ENCODE assay signal across 16 cellular contexts in the genomic region with DNA sequence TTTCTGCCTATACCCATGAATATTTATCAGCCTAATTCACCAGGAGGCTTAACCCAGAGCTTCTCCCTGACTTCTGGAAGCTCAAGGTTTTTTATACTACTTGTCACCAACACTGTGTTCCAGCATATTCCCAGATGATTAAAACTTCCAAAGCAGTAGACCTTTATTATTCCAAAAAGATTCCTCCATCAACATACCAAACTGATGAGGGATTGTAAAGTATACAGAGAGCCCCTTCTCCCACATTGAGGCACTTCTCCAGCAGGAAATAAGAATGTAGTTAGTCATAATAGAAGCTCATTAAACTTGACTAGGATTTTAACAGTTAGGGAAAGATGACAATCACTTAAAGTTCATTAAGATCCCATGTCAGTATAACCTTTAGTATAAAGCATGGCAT. TPM values are rescaled to one million over a fixed set of nuclear protein-coding genes. Genes with fewer than 3 reads are reported as not detected.
DNase-seq lines count a peak whose midpoint lies in the region; ATAC-seq, FAIRE-seq and TF ChIP-seq lines count a peak whose summit lies in the region.
"Had no signal": no experiment of that assay in that cellular context is flagged by ENCODE, and none has a peak within 500 bp of the region (broad histone marks: within the 10 kb centered on the region; RNA-seq: fewer than 3 reads in every experiment).

No MANE protein-coding gene starts in this region.

- H3K18ac ChIP-seq in H1 (ENCODE audit: extremely low read depth, low read length) = no peak overlapping the region

- H3K4me2 ChIP-seq in H1 (ENCODE audit: insufficient read depth in 1 of 2, low read depth in 2 of 2, low read length in 2 of 2) = no peak overlapping the region

- H2AK5ac ChIP-seq in H1 (ENCODE audit: low read depth, low read length) = no peak overlapping the region

- H3K27ac ChIP-seq in H1 (ENCODE audit: low read depth, low read length) (no peak overlapping the region), ovary (peak overlapping the region in 1 of 2 donors; percentile 4), suprapubic skin (no peak overlapping the region)
- H3K27ac ChIP-seq: SJCRH30, upper lobe of left lung had no signal

- H3K4me3 ChIP-seq in MG63 (no peak overlapping the region), H1 (ENCODE audit: extremely low read depth in 1 of 4, insufficient read depth in 2 of 4, low read depth in 3 of 4, low read length in 4 of 4) (no peak overlapping the region), ovary (no peak overlapping the region), suprapubic skin (no peak overlapping the region)
- H3K4me3 ChIP-seq: SJCRH30, upper lobe of left lung had no signal

- TF ChIP-seq POLR2A in H1 (IDR thresholded peaks at IDR 0.05; ENCODE audit: control extremely low read depth in 1 of 2, low read depth in 2 of 2, low read length in 2 of 2) (no peak), ovary (IDR thresholded peaks at IDR 0.05) (no peak), suprapubic skin (IDR thresholded peaks at IDR 0.05) (no peak)

- intact Hi-C loops in ovary (cut with DNase I) = loop anchor here in 3 of 4 donors (5.0 to 10.0 kb wide), 3 partner anchors 111 to 149 kb away; no protein-coding TSS in a partner anchor

- H3K14ac ChIP-seq in H1 (ENCODE audit: insufficient read length) = no peak overlapping the region

- FAIRE-seq in H1 (lab: Jason Lieb, UNC) = no peak

- no peaks in the 10 kb centered on the region for H3K79me1 ChIP-seq in H1 (ENCODE audit: low read depth, low read length)

- H2BK20ac ChIP-seq in H1 (ENCODE audit: low read length) = no peak overlapping the region

- no peak overlapping the region for H3K23ac ChIP-seq in H1 (ENCODE audit: insufficient read length)

- no peaks in the 10 kb centered on the region for H4K20me1 ChIP-seq in H1 (replicated peaks in 1 of 2; ENCODE audit: control insufficient read depth in 1 of 2, insufficient read depth in 2 of 2, low read length in 2 of 2)

- no peaks in the 10 kb centered on the region for H3K36me3 ChIP-seq in MG63
- no peaks in the 10 kb centered on the region for H3K36me3 ChIP-seq in H1 (ENCODE audit: control insufficient read depth in 2 of 4, insufficient read depth in 4 of 4, low read length in 3 of 4)
- no peaks in the 10 kb centered on the region for H3K36me3 ChIP-seq in ovary
- no peaks in the 10 kb centered on the region for H3K36me3 ChIP-seq in suprapubic skin
- H3K36me3 ChIP-seq: SJCRH30, upper lobe of left lung had no signal

- no peaks in the 10 kb centered on the region for H3K23me2 ChIP-seq in H1 (ENCODE audit: low read depth, low read length)

- TF ChIP-seq CTCF in H1 (IDR thresholded peaks at IDR 0.05; ENCODE audit: control extremely low read depth in 1 of 3, insufficient read depth in 1 of 3, low read depth in 1 of 3, low read length in 3 of 3) = no peak
- TF ChIP-seq CTCF in ovary (IDR thresholded peaks at IDR 0.05) = no peak
- TF ChIP-seq CTCF in suprapubic skin (IDR thresholded peaks at IDR 0.05) = no peak

- no peak overlapping the region for H3K56ac ChIP-seq in H1 (replicated peaks; ENCODE audit: insufficient read length, low read depth, low read length)

- no peak overlapping the region for H2BK5ac ChIP-seq in H1 (ENCODE audit: low read depth, low read length)

- H2BK12ac ChIP-seq in H1 (ENCODE audit: low read depth, low read length) = no peak overlapping the region

- no peak overlapping the region for H2BK15ac ChIP-seq in H1 (ENCODE audit: low read length)

- no peaks in the 10 kb centered on the region for H3K79me2 ChIP-seq in H1 (ENCODE audit: control insufficient read depth in 1 of 2, insufficient read depth in 2 of 2, low read length in 2 of 2)

- H3K4ac ChIP-seq in H1 (replicated peaks; ENCODE audit: insufficient read length, low read depth, low read length) = no peak overlapping the region

- H4K91ac ChIP-seq in H1 (replicated peaks; ENCODE audit: insufficient read length, low read length) = no peak overlapping the region

- H3K4me1 ChIP-seq in H1 (replicated peaks in 1 of 4; ENCODE audit: control insufficient read depth in 3 of 4, insufficient read depth in 4 of 4, low read length in 3 of 4) (no peaks in the 10 kb centered on the region), ovary (ENCODE audit: insufficient read depth) (peaks cover 4% of the 10 kb centered on the region), suprapubic skin (peaks cover 7% of the 10 kb centered on the region)
- H3K4me1 ChIP-seq: SJCRH30, upper lobe of left lung had no signal

- DNase-seq in AG08396 (ENCODE audit: low spot score) (peak; percentile 17), MG63 (peak; percentile 16), H1 (ENCODE audit: low read depth in 1 of 2, low spot score in 2 of 2) (no peak), myocyte (ENCODE audit: low read depth) (peak; percentile 42), ovary (no peak), suprapubic skin (ENCODE audit: low spot score in 2 of 2) (no peak)
- DNase-seq: activated B cell treated with CpG ODN at 0.5 μM for 24 hours, C1 segment of cervical spinal cord, GDM1, naive B cell, NCI-H1092, NCI-H510A treated with DMSO at 0.1 percent for 48 hours, SJCRH30, upper lobe of left lung had no signal

- no peak overlapping the region for H4K8ac ChIP-seq in H1 (ENCODE audit: extremely low read depth, insufficient read depth, low read length)

- ATAC-seq in HG02588 (IDR thresholded peaks at IDR 0.05; ENCODE audit: unreplicated experiment) = no peak
- no peak for ATAC-seq in HG03439 (IDR thresholded peaks at IDR 0.05; ENCODE audit: unreplicated experiment)

- H4K5ac ChIP-seq in H1 (ENCODE audit: insufficient read length, low read depth, low read length) = no peak overlapping the region

- TF ChIP-seq EP300 in H1 (IDR thresholded peaks at IDR 0.05; ENCODE audit: borderline replicate concordance in 1 of 2, low read depth in 2 of 2, low read length in 2 of 2) (no peak), ovary (IDR thresholded peaks at IDR 0.05) (no peak), suprapubic skin (IDR thresholded peaks at IDR 0.05) (no peak)

- POLR2A ChIA-PET in H1 (lab: Charles Lee; ENCODE audit: partially characterized antibody) = no interaction called here

- no peak for TF ChIP-seq RAD21 in H1 (IDR thresholded peaks at IDR 0.05 in 1 of 2, conservative IDR thresholded peaks at IDR 0.05 in 1 of 2; ENCODE audit: low read depth in 2 of 2, low read length in 2 of 2)

- H3K27me3 ChIP-seq in MG63 (no peaks in the 10 kb centered on the region), H1 (replicated peaks in 1 of 4; ENCODE audit: control insufficient read depth in 3 of 4, extremely low read depth in 1 of 4, insufficient read depth in 3 of 4, low read length in 3 of 4) (no peaks in the 10 kb centered on the region), ovary (no peaks in the 10 kb centered on the region), suprapubic skin (no peaks in the 10 kb centered on the region)
- H3K27me3 ChIP-seq: SJCRH30, upper lobe of left lung had no signal

- no peak overlapping the region for H2BK120ac ChIP-seq in H1 (replicated peaks; ENCODE audit: low read depth, low read length)

- H3K9me3 ChIP-seq in MG63 (peaks cover 4% of the 10 kb centered on the region), H1 (ENCODE audit: insufficient read depth in 2 of 2, low read depth in 1 of 2, low read length in 1 of 2) (peaks cover 4 to 7% of the 10 kb centered on the region in 2 experiments; a peak in 2 of 4 replicates), ovary (no peaks in the 10 kb centered on the region), suprapubic skin (no peaks in the 10 kb centered on the region)
- H3K9me3 ChIP-seq: SJCRH30, upper lobe of left lung had no signal

- CTCF ChIA-PET in H1 (lab: Charles Lee; ENCODE audit: partially characterized antibody) = interaction anchor here (0.7 to 7.0 kb wide), 12 partner anchors 9 to 432 kb away, joined by 3 to 134 read pairs (median 14); no protein-coding TSS in a partner anchor

- no peak overlapping the region for H3K9ac ChIP-seq in H1 (replicated peaks in 1 of 4; ENCODE audit: extremely low read depth in 1 of 4, low read depth in 3 of 4, low read length in 3 of 4)

- 0 out of 2 replicates have a peak overlapping the region, but pooled peaks have one; percentile 72 for H2AFZ ChIP-seq in H1 (ENCODE audit: low read length)

TF ChIP-seq in H1, 55 proteins besides CTCF, POLR2A, EP300 and RAD21 (continues in another document):
- TF ChIP-seq SRF (IDR thresholded peaks at IDR 0.05; ENCODE audit: low read depth, low read length) (no peak), FOSL1 (IDR thresholded peaks at IDR 0.05; ENCODE audit: insufficient read depth, low read depth, low read length) (no peak), TCF12 (IDR thresholded peaks at IDR 0.05; ENCODE audit: low read depth, low read length) (no peak)

RNA-seq across cellular contexts. Expression of gene CEP126, which starts 51.4 kb away (rescaled TPM):
- 0.35 and 0.40 TPM in 2 replicates for total RNA-seq in MG63 (2014; rRNA removed; shearing (Covaris generic); ENCODE audit: low replicate concordance)
- total RNA-seq in H1 (2021; fragmentation: NEBNext Ultra II Directional; extraction: Animal tissue kit (Norgen Biotek cat#: 25700)) = 1.3 and 1.9 TPM in 2 replicates
- polyA plus RNA-seq in H1 (2011; rRNA removed) (0.60 and 0.76 TPM in 2 replicates), ovary (1 to 10 TPM; 5.9 to 7.2 TPM)
- 0.67 TPM for polyA plus RNA-seq in H1 (2011; cell fraction: cytosol; rRNA removed)
- 1.2 TPM for polyA plus RNA-seq in H1 (2011; cell fraction: nucleus; rRNA removed)
- 0.66 to 1.9 TPM (median 1.2 TPM) in 4 replicates for polyA plus RNA-seq in H1 (2012, experiment 1 of 2)
- not detected for polyA plus RNA-seq in H1 (2012, experiment 2 of 2)
- 2.2 TPM for polyA plus RNA-seq in H1 (2013, experiment 1 of 2)
- polyA plus RNA-seq in H1 (2013, experiment 2 of 2) = 1.8 TPM
- 0.85 and 1.1 TPM in 2 replicates for polyA minus RNA-seq in H1 (2011; rRNA and poly(A)+ RNA removed)
- polyA minus RNA-seq in H1 (2011; cell fraction: cytosol; rRNA and poly(A)+ RNA removed) = 0.51 TPM
- 6.8 TPM for polyA minus RNA-seq in H1 (2011; cell fraction: nucleus; rRNA and poly(A)+ RNA removed)
- total RNA-seq in myocyte (1.3 and 2.1 TPM in 2 replicates), ovary (10 to 100 TPM in 2 of 7 donors, 1 to 10 TPM in 5; 8.8 to 10.8 (median 9.5) TPM), suprapubic skin (10 to 100 TPM in 1 of 4 donors, 1 to 10 TPM in 3; 2.4 to 10.2 (median 4.6) TPM)
- polyA plus RNA-seq in myocyte (2012) = 1.9 TPM

RNA-seq across cellular contexts. Expression of gene ANGPTL5, which starts 53.0 kb away (rescaled TPM):
- 0.10 TPM in 1 of 2 replicates, not detected in the other for total RNA-seq in MG63 (2014; rRNA removed; shearing (Covaris generic); ENCODE audit: low replicate concordance)
- not detected in 2 replicates for total RNA-seq in H1 (2021; fragmentation: NEBNext Ultra II Directional; extraction: Animal tissue kit (Norgen Biotek cat#: 25700))
- polyA plus RNA-seq in H1 (2011; rRNA removed) (not detected in 2 replicates), ovary (10 to 100 TPM in 1 of 2 donors, 1 to 10 TPM in 1; 5.0 to 41.0 TPM)
- polyA plus RNA-seq in H1 (2011; cell fraction: cytosol; rRNA removed) = not detected
- polyA plus RNA-seq in H1 (2011; cell fraction: nucleus; rRNA removed) = not detected
- not detected in 4 replicates for polyA plus RNA-seq in H1 (2012, experiment 1 of 2)
- 0.07 TPM for polyA plus RNA-seq in H1 (2012, experiment 2 of 2)
- polyA plus RNA-seq in H1 (2013, experiment 1 of 2) = not detected
- not detected for polyA plus RNA-seq in H1 (2013, experiment 2 of 2)
- polyA minus RNA-seq in H1 (2011; rRNA and poly(A)+ RNA removed) = not detected in 2 replicates
- polyA minus RNA-seq in H1 (2011; cell fraction: cytosol; rRNA and poly(A)+ RNA removed) = not detected
- not detected for polyA minus RNA-seq in H1 (2011; cell fraction: nucleus; rRNA and poly(A)+ RNA removed)
- total RNA-seq in myocyte (not detected in 2 replicates), ovary (10 to 100 TPM in 5 of 7 donors, 1 to 10 TPM in 2; 2.8 to 21.7 (median 16.8) TPM), suprapubic skin (1 to 10 TPM in 1 of 4 donors, under 1 TPM in 2, not detected in 1; 0.73 to 2.3 (median 0.76) TPM)
- polyA plus RNA-seq in myocyte (2012) = not detected
- total RNA-seq: activated B cell treated with CpG ODN at 0.5 μM for 24 hours, SJCRH30 had no signal

Comparison
In these comparisons a context has a peak if more than half of its experiments do, and no peak if none do; other contexts are left out.
1. DNase-seq: peak in AG08396 (single experiment), MG63 (single experiment) and myocyte (single experiment); none in H1 (0 of 2), ovary (0 of 5) and suprapubic skin (0 of 2).